1 cellular context compared by ENCODE assay signal in genomic region chr4:155009288-155009687, GRCh38.
TF ChIP-seq lines count a peak whose summit lies in the region.

No MANE protein-coding gene starts in this region.

TF ChIP-seq in GM23338, 12 proteins besides CTCF, POLR2A, EP300 and RAD21 (continued from another document):
- TF ChIP-seq REST (IDR thresholded peaks at IDR 0.05; ENCODE audit: unreplicated experiment) (no peak), STAT1 (IDR thresholded peaks at IDR 0.05; ENCODE audit: unreplicated experiment) (no peak), EZH2 (IDR thresholded peaks at IDR 0.05; ENCODE audit: low read depth, unreplicated experiment) (no peak), ZNF462 (CRISPR knock-in tag; IDR thresholded peaks at IDR 0.05) (no peak), JUNB (IDR thresholded peaks at IDR 0.05; ENCODE audit: unreplicated experiment) (no peak), CREB1 (CRISPR knock-in tag; IDR thresholded peaks at IDR 0.05; ENCODE audit: low read depth) (no peak), EZH2phosphoT487 (IDR thresholded peaks at IDR 0.05; ENCODE audit: unreplicated experiment) (no peak)
